Comparison of ENCODE assay signal across 1 cellular context in genomic region chr2:32039447-32040219, GRCh38.
A peak's percentile ranks its signal among the peaks of the same experiment; 100 is the strongest.
TF ChIP-seq lines count a peak whose summit lies in the region.

Gene DPY30 (minus strand): TSS chr2:32039805. CDS start chr2:32039456, 349 bp downstream.

TF ChIP-seq in HepG2, 621 proteins besides CTCF, POLR2A, EP300 and RAD21 (continued from another document and continues in another):
- TF ChIP-seq ZBTB33 (CRISPR knock-in tag; IDR thresholded peaks at IDR 0.05) = peak; percentile 41; the same call in 1 of the 2 replicates
- peak; percentile 93 for TF ChIP-seq ZNF563 (CRISPR knock-in tag; IDR thresholded peaks at IDR 0.05)
- TF ChIP-seq MXD1 (CRISPR knock-in tag; IDR thresholded peaks at IDR 0.05) = peak; percentile 90
- TF ChIP-seq ZNF674 (CRISPR knock-in tag; IDR thresholded peaks at IDR 0.05; ENCODE audit: low read depth) = no peak
- TF ChIP-seq FOXO1 (CRISPR knock-in tag; IDR thresholded peaks at IDR 0.05) = peak; percentile 5; the same call in 1 of the 2 replicates
- no peak for TF ChIP-seq ZNF18 (CRISPR knock-in tag; IDR thresholded peaks at IDR 0.05; ENCODE audit: insufficient replicate concordance)
- peak; percentile 75; the same call in 1 of the 2 replicates for TF ChIP-seq ZNF333 (CRISPR knock-in tag; IDR thresholded peaks at IDR 0.05; ENCODE audit: borderline replicate concordance)
- TF ChIP-seq ZNF792 (CRISPR knock-in tag; IDR thresholded peaks at IDR 0.05) = peak; percentile 96
- peak; percentile 92 for TF ChIP-seq ZFP91 (CRISPR knock-in tag; IDR thresholded peaks at IDR 0.05; ENCODE audit: borderline replicate concordance)
- peak; percentile 96 for TF ChIP-seq ZNF883 (CRISPR knock-in tag; IDR thresholded peaks at IDR 0.05; ENCODE audit: not compliant biosample characterization)
- peak; percentile 78; the same call in 1 of the 2 replicates for TF ChIP-seq ZNF564 (CRISPR knock-in tag; IDR thresholded peaks at IDR 0.05)
- no peak for TF ChIP-seq PAWR (CRISPR knock-in tag; IDR thresholded peaks at IDR 0.05; ENCODE audit: borderline replicate concordance)
- peak; percentile 71; the same call in 1 of the 2 replicates for TF ChIP-seq KDM3A (CRISPR knock-in tag; IDR thresholded peaks at IDR 0.05; ENCODE audit: low read depth)
- TF ChIP-seq RBFOX2 (IDR thresholded peaks at IDR 0.05; ENCODE audit: low read depth, low read length) = peak; percentile 96
- peak; percentile 92 for TF ChIP-seq PHF20 (CRISPR knock-in tag; IDR thresholded peaks at IDR 0.05)
- TF ChIP-seq PHF21A (CRISPR knock-in tag; IDR thresholded peaks at IDR 0.05) = no peak
- TF ChIP-seq RARA (CRISPR knock-in tag; IDR thresholded peaks at IDR 0.05) = peak; percentile 19; the same call in 1 of the 2 replicates
- TF ChIP-seq MED13 (CRISPR knock-in tag; IDR thresholded peaks at IDR 0.05) = no peak; the same call in 1 of the 2 replicates
- peak; percentile 83 for TF ChIP-seq ZFP37 (CRISPR knock-in tag; IDR thresholded peaks at IDR 0.05; ENCODE audit: borderline replicate concordance)
- no peak for TF ChIP-seq EEA1 (CRISPR knock-in tag; IDR thresholded peaks at IDR 0.05; ENCODE audit: borderline replicate concordance)
- TF ChIP-seq KDM5A (IDR thresholded peaks at IDR 0.05; ENCODE audit: borderline replicate concordance, low read length) = peak; percentile 89; the same call in 1 of the 2 replicates
- no peak for TF ChIP-seq ZNF576 (CRISPR knock-in tag; IDR thresholded peaks at IDR 0.05)
- no peak for TF ChIP-seq ZNF7 (CRISPR knock-in tag; IDR thresholded peaks at IDR 0.05)
- TF ChIP-seq NR2C2 (CRISPR knock-in tag; IDR thresholded peaks at IDR 0.05; ENCODE audit: borderline replicate concordance) = peak; percentile 38; the same call in 1 of the 2 replicates
- 0 out of 2 replicates have a peak, but pooled peaks have one; percentile 45 for TF ChIP-seq SRY (CRISPR knock-in tag; IDR thresholded peaks at IDR 0.05)
- TF ChIP-seq ZNF484 (CRISPR knock-in tag; IDR thresholded peaks at IDR 0.05; ENCODE audit: borderline replicate concordance, low read depth) = no peak; the same call in 1 of the 2 replicates
- TF ChIP-seq ARID3A (IDR thresholded peaks at IDR 0.05; ENCODE audit: low read depth, low read length) = no peak
- peak; percentile 87; the same call in 1 of the 2 replicates for TF ChIP-seq ISX (CRISPR knock-in tag; conservative IDR thresholded peaks at IDR 0.05)
- TF ChIP-seq ZNF879 (CRISPR knock-in tag; IDR thresholded peaks at IDR 0.05) = no peak
- TF ChIP-seq ZNF574 (CRISPR knock-in tag; IDR thresholded peaks at IDR 0.05) = peak; percentile 92
- TF ChIP-seq ATF3 (CRISPR knock-in tag; IDR thresholded peaks at IDR 0.05) = peak; percentile 43; the same call in 1 of the 2 replicates
- peak; percentile 79 for TF ChIP-seq AHDC1 (CRISPR knock-in tag; IDR thresholded peaks at IDR 0.05; ENCODE audit: borderline replicate concordance)
- TF ChIP-seq YEATS4 (CRISPR knock-in tag; IDR thresholded peaks at IDR 0.05; ENCODE audit: borderline replicate concordance) = peak; percentile 64; the same call in 1 of the 2 replicates
- peak; percentile 76 for TF ChIP-seq RNF2 (conservative IDR thresholded peaks at IDR 0.05; ENCODE audit: low read depth)
- TF ChIP-seq POGZ (CRISPR knock-in tag; IDR thresholded peaks at IDR 0.05) = peak; percentile 80
- 0 out of 2 replicates have a peak, but pooled peaks have one; percentile 12 for TF ChIP-seq ZNF3 (CRISPR knock-in tag; IDR thresholded peaks at IDR 0.05)
- peak; percentile 42; the same call in 1 of the 2 replicates for TF ChIP-seq ZNF276 (CRISPR knock-in tag; IDR thresholded peaks at IDR 0.05; ENCODE audit: low read depth)
- no peak for TF ChIP-seq MLX (CRISPR knock-in tag; IDR thresholded peaks at IDR 0.05)
- TF ChIP-seq ZSCAN22 (CRISPR knock-in tag; IDR thresholded peaks at IDR 0.05) = no peak
- TF ChIP-seq BATF2 (CRISPR knock-in tag; IDR thresholded peaks at IDR 0.05) = no peak
